In genomic region chr11:111691731-111692130, GRCh38 we compare ENCODE assay signal across 18 cellular contexts.
DNase-seq lines count a peak whose midpoint lies in the region; ATAC-seq, FAIRE-seq and TF ChIP-seq lines count a peak whose summit lies in the region.
"Had no signal": no experiment of that assay in that cellular context is flagged by ENCODE, and none has a peak within 500 bp of the region (broad histone marks: within the 10 kb centered on the region; RNA-seq: fewer than 3 reads in every experiment).

No MANE protein-coding gene starts in this region.

- H3K27me3 ChIP-seq in HepG2 (ENCODE audit: control insufficient read depth in 1 of 2, insufficient read depth in 2 of 2, low read length in 2 of 2) (no peaks in the 10 kb centered on the region; a peak in 1 of 5 replicates), right lobe of liver (no peaks in the 10 kb centered on the region), pancreas (no peaks in the 10 kb centered on the region), HAP-1 (ENCODE audit: low read depth) (no peaks in the 10 kb centered on the region)

- no peak overlapping the region for H3K4me2 ChIP-seq in HepG2 (ENCODE audit: low read depth, low read length)
- H3K4me2 ChIP-seq: KMS-11, SK-N-SH had no signal

- H3K9ac ChIP-seq in HepG2 (ENCODE audit: insufficient read depth, low read depth, low read length): no peak overlapping the region
- H3K9ac ChIP-seq: KMS-11, SK-N-SH had no signal

- no peak for FAIRE-seq in HepG2 (lab: Jason Lieb, UNC)
- FAIRE-seq in pancreas (lab: Jason Lieb, UNC): no peak

- DNase-seq in HepG2 (ENCODE audit: low spot score) (peak; percentile 6), right lobe of liver (no peak), foreskin melanocyte (peak; percentile 78), pancreas (no peak), GM19238 (ENCODE audit: insufficient read length, low spot score) (no peak), GOT3 (lab: John Stamatoyannopoulos, UW) (no peak), HAP-1 (ENCODE audit: low spot score in 2 of 2) (no peak)
- DNase-seq: COR-L47, GDM1, MV-4-11, NCI-H1694 treated with DMSO at 0.1 percent for 48 hours, NCI-H510A treated with DMSO at 0.1 percent for 48 hours, NCI-H82, SHP77, SK-N-SH had no signal

- H2AFZ ChIP-seq in HepG2 (ENCODE audit: low read length): no peak overlapping the region

- TF ChIP-seq RAD21 in HepG2 (CRISPR knock-in tag; IDR thresholded peaks at IDR 0.05): no peak

- peaks cover 3 to 35% of the 10 kb centered on the region in 2 experiments for H3K36me3 ChIP-seq in HepG2 (replicated peaks in 1 of 2; ENCODE audit: control insufficient read depth in 1 of 2, insufficient read depth in 2 of 2, low read length in 2 of 2)
- H3K36me3 ChIP-seq in right lobe of liver: peaks cover 0 to 16% (median 7%) of the 10 kb centered on the region in 4 donors
- peaks cover 0 to 12% (median 0%) of the 10 kb centered on the region in 3 donors for H3K36me3 ChIP-seq in pancreas
- H3K36me3 ChIP-seq in HAP-1 (replicated peaks): no peaks in the 10 kb centered on the region

- no peak overlapping the region for H3K4me3 ChIP-seq in HepG2 (replicated peaks in 1 of 3; ENCODE audit: insufficient read depth in 1 of 3, low read depth in 2 of 3, low read length in 3 of 3)
- no peak overlapping the region for H3K4me3 ChIP-seq in right lobe of liver
- no peak overlapping the region for H3K4me3 ChIP-seq in pancreas
- H3K4me3 ChIP-seq in HAP-1: no peak overlapping the region

- H3K4me1 ChIP-seq in HepG2 (ENCODE audit: insufficient read depth, low read length) (peaks cover 29% of the 10 kb centered on the region), right lobe of liver (no peaks in the 10 kb centered on the region), pancreas (peaks cover 10 to 24% (median 17%) of the 10 kb centered on the region in 3 donors), HAP-1 (no peaks in the 10 kb centered on the region)

- TF ChIP-seq POLR2A in HepG2 (IDR thresholded peaks at IDR 0.05; ENCODE audit: insufficient read depth in 1 of 2, low read depth in 2 of 2, low read length in 2 of 2): no peak
- TF ChIP-seq POLR2A in right lobe of liver (IDR thresholded peaks at IDR 0.05): no peak

- CTCF ChIA-PET in HepG2 (lab: Yijun Ruan, JAX; ENCODE audit: low intra/inter-chr PET ratio, low total read pairs): no interaction called here

- in situ Hi-C loops in HepG2 (cut with HindIII; ENCODE audit: extremely low pct_ligation_motif_present, low pct_unique_long_range_greater_than_20kb) (no loop called here), HAP-1 (cut with MboI; ENCODE audit: low sequenced_read_pairs) (no loop called here)

- no peak for TF ChIP-seq CTCF in HepG2 (CRISPR knock-in tag; IDR thresholded peaks at IDR 0.05)
- TF ChIP-seq CTCF in right lobe of liver (IDR thresholded peaks at IDR 0.05): no peak
- no peak for TF ChIP-seq CTCF in pancreas (IDR thresholded peaks at IDR 0.05)

- H3K9me3 ChIP-seq in HepG2 (ENCODE audit: low read length): no peaks in the 10 kb centered on the region
- H3K9me3 ChIP-seq in right lobe of liver: no peaks in the 10 kb centered on the region
- no peaks in the 10 kb centered on the region for H3K9me3 ChIP-seq in pancreas
- no peaks in the 10 kb centered on the region for H3K9me3 ChIP-seq in HAP-1
- H3K9me3 ChIP-seq: SK-N-SH had no signal

- H3K79me2 ChIP-seq in HepG2 (ENCODE audit: insufficient read depth, low read length): no peaks in the 10 kb centered on the region

- 52% methylated on average over 3 of the region's 3 CpGs for WGBS in HepG2 (ENCODE audit: low lambda C conversion rate)
- 79% methylated on average over 3 of the region's 3 CpGs for WGBS in right lobe of liver (ENCODE audit: insufficient coverage, low coverage, low lambda C conversion rate, missing lambda C conversion rate)
- WGBS in pancreas, 2 donors: 65 to 66% methylated on average over 3 of the region's 3 CpGs

- POLR2A ChIA-PET in HepG2 (lab: Yijun Ruan, JAX): no interaction called here

- no TSS peak for BruUV-seq in HepG2 (replicated peaks; lab: Mats Ljungman, UMichigan)

- TF ChIP-seq EP300 in HepG2 (IDR thresholded peaks at IDR 0.05; ENCODE audit: low read depth in 2 of 2, low read length in 2 of 2): no peak
- no peak for TF ChIP-seq EP300 in HepG2 (CRISPR knock-in tag; IDR thresholded peaks at IDR 0.05; ENCODE audit: borderline replicate concordance)

- intact Hi-C loops in HepG2 (cut with micrococcal nuclease; ENCODE audit: unreplicated experiment): loop anchor here (5.0 kb wide), 1 partner anchor 89 kb away; the partner anchor contains the start of gene SIK2
- intact Hi-C loops in right lobe of liver (cut with DNase I): no loop called here
- intact Hi-C loops in pancreas (cut with DNase I): no loop called here

- no peaks in the 10 kb centered on the region for H4K20me1 ChIP-seq in HepG2 (ENCODE audit: insufficient read depth, low read length)

- H3K27ac ChIP-seq in HepG2 (ENCODE audit: extremely low read length, insufficient read depth, low read length) (no peak overlapping the region), right lobe of liver (no peak overlapping the region), pancreas (peak overlapping the region in 2 of 4 donors; percentile 26 to 56)
- H3K27ac ChIP-seq: 22Rv1, KMS-11 had no signal

- ATAC-seq in HepG2 (no peak; the same call in 1 of the 3 replicates), right lobe of liver (no peak), pancreas (peak in 3 of 4 donors; percentile 10 to 46 (median 30)), GM19467 (IDR thresholded peaks at IDR 0.05; ENCODE audit: unreplicated experiment) (no peak)

TF ChIP-seq in HepG2, 621 proteins besides CTCF, POLR2A, EP300 and RAD21:
- TF ChIP-seq ARID3A (IDR thresholded peaks at IDR 0.05; ENCODE audit: low read depth, low read length) (no peak), ZNF652 (CRISPR knock-in tag; IDR thresholded peaks at IDR 0.05; ENCODE audit: borderline replicate concordance, low read depth) (peak; percentile 84), ZNF232 (CRISPR knock-in tag; IDR thresholded peaks at IDR 0.05; ENCODE audit: borderline replicate concordance) (no peak), ZNF180 (CRISPR knock-in tag; IDR thresholded peaks at IDR 0.05; ENCODE audit: borderline replicate concordance, low read depth) (no peak), ZNF7 (CRISPR knock-in tag; IDR thresholded peaks at IDR 0.05) (no peak), ZNF503 (CRISPR knock-in tag; IDR thresholded peaks at IDR 0.05) (no peak), GATAD2A (CRISPR knock-in tag; IDR thresholded peaks at IDR 0.05) (peak; percentile 10; the same call in 1 of the 2 replicates), MLXIP (CRISPR knock-in tag; IDR thresholded peaks at IDR 0.05; ENCODE audit: borderline replicate concordance) (no peak), HOXA3 (CRISPR knock-in tag; IDR thresholded peaks at IDR 0.05) (no peak), KLF12 (CRISPR knock-in tag; IDR thresholded peaks at IDR 0.05; ENCODE audit: borderline replicate concordance) (no peak), NKX3-1 (CRISPR knock-in tag; IDR thresholded peaks at IDR 0.05) (no peak), ZNF225 (CRISPR knock-in tag; IDR thresholded peaks at IDR 0.05) (no peak)

Comparison
In these comparisons a context has a peak if more than half of its experiments do, and no peak if none do; other contexts are left out.
1. DNase-seq: peak in HepG2 (single experiment) and foreskin melanocyte (single experiment); none in right lobe of liver (0 of 3), pancreas (0 of 6), GM19238 (single experiment), GOT3 (single experiment) and HAP-1 (0 of 2).
2. ATAC-seq: peak in pancreas (3 of 4); none in HepG2 (single experiment), right lobe of liver (0 of 4) and GM19467 (single experiment).